Comparison of ENCODE assay signal across 11 cellular contexts in the genomic region with DNA sequence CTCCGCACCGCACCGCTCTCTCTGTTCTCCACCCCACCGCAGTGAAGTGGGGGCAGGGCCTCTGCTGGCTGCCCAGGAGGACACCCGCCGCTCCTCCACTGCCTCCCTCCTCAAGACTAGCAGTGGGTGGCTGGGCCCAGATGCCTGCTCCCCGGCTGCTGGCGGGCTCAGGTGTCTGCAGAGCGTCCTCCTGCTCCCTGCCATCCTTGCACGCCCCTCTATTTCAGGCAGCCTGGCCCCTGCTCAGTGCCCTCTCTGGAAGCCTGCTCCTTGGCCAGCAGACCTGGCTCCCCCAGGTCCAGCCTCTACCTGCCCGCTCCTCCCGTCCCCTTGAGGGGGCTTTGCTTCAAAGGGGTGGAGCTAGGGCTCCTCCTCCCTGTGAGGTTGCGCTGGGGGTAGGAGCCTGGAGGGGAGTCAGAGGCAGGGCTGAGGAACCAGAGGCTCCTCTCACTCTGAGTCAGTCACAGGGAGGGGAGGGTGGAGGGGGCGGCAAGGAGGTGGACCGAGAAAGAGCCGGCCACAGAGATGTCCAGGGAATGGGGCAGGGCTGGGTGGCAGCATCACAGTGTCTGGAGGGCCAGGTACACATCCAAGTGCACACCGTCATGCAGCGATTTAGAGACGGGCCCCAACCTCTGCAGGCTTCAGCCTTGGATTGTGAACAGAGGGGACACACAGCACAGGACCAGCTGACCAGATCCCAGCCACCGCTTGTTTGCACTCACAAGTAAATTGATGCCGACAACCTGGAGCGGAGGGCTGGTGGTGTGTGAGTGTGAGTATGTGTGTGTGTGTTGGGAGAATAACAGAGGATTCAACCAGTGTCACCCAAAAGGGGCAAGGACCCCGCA. TPM values are rescaled to one million over a fixed set of nuclear protein-coding genes. Genes with fewer than 3 reads are reported as not detected.
DNase-seq lines count a peak whose midpoint lies in the region; ATAC-seq and TF ChIP-seq lines count a peak whose summit lies in the region.
"Had no signal": no experiment of that assay in that cellular context is flagged by ENCODE, and none has a peak within 500 bp of the region (broad histone marks: within the 10 kb centered on the region; RNA-seq: fewer than 3 reads in every experiment).

No MANE protein-coding gene starts in this region.

- H3K27ac Mint-ChIP-seq in GM23338 (no peak overlapping the region), CD14-positive monocyte (no peak overlapping the region)
- H3K27ac Mint-ChIP-seq: activated naive CD8-positive, alpha-beta T cell treated with anti-CD3 and anti-CD28 coated beads, Interleukin-2, amount 10 ng/mL, durations not matched to agents 7 days and 5 days had no signal

- no peaks in the 10 kb centered on the region for H3K9me2 ChIP-seq in GM23338 (ENCODE audit: insufficient read depth)

- no peaks in the 10 kb centered on the region for H3K79me2 ChIP-seq in GM23338 (replicated peaks; ENCODE audit: insufficient read depth)

- no peaks in the 10 kb centered on the region for H4K20me1 ChIP-seq in GM23338 (replicated peaks; ENCODE audit: insufficient read depth)

- H3K27me3 ChIP-seq in GM23338 (ENCODE audit: insufficient read depth): no peaks in the 10 kb centered on the region
- H3K27me3 ChIP-seq in iPS-20b (ENCODE audit: insufficient read depth, low read length): no peaks in the 10 kb centered on the region; the same call in 1 of the 2 replicates
- H3K27me3 ChIP-seq in stomach smooth muscle (ENCODE audit: control insufficient read depth in 1 of 2, insufficient read depth in 2 of 2, low read length in 2 of 2): no peaks in the 10 kb centered on the region

- DNase-seq in GM23338 (ENCODE audit: low spot score) (peak; percentile 43), NAMALWA (ENCODE audit: low spot score) (no peak), CD14-positive monocyte (ENCODE audit: low spot score) (no peak)
- DNase-seq: activated naive CD8-positive, alpha-beta T cell treated with anti-CD3 and anti-CD28 coated beads, Interleukin-2, amount 10 ng/mL, durations not matched to agents 7 days and 5 days had no signal

- peak overlapping the region; percentile 92; the same call in 1 of the 2 replicates for H2AFZ ChIP-seq in GM23338
- H2AFZ ChIP-seq: PC-9 had no signal

- H3K9ac ChIP-seq in iPS-20b (ENCODE audit: low read depth, low read length) (peak overlapping the region; percentile 10; the same call in 1 of the 2 replicates), stomach smooth muscle (ENCODE audit: low read length in 2 of 2) (peak overlapping the region in 1 of 2 donors; percentile 46)

- H3K4me1 ChIP-seq in GM23338 (ENCODE audit: insufficient read depth) (peaks cover 17% of the 10 kb centered on the region; the same call in 1 of the 2 replicates), iPS-20b (ENCODE audit: insufficient read depth, low read length) (peaks cover 3% of the 10 kb centered on the region; the same call in 1 of the 2 replicates), stomach smooth muscle (ENCODE audit: control insufficient read depth, insufficient read depth, low read length) (peaks cover 63% of the 10 kb centered on the region)

- H3K27ac ChIP-seq in GM23338 (ENCODE audit: low read depth) (no peak overlapping the region), iPS-20b (ENCODE audit: low read length) (no peak overlapping the region), stomach smooth muscle (ENCODE audit: low read length) (peak overlapping the region; percentile 73)
- H3K27ac ChIP-seq: epithelial cell of prostate, PC-9 had no signal

- H3K36me3 ChIP-seq in GM23338 (ENCODE audit: insufficient read depth) (no peaks in the 10 kb centered on the region), iPS-20b (ENCODE audit: insufficient read depth, low read depth, low read length) (no peaks in the 10 kb centered on the region), stomach smooth muscle (ENCODE audit: control insufficient read depth in 2 of 2, insufficient read depth in 2 of 2, low read length in 2 of 2) (no peaks in the 10 kb centered on the region)

- TF ChIP-seq CTCF in GM23338 (conservative IDR thresholded peaks at IDR 0.05; ENCODE audit: low read depth in 2 of 2) (no peak), CD14-positive monocyte (IDR thresholded peaks at IDR 0.05) (no peak)

- H3K4me1 Mint-ChIP-seq in GM23338: peaks cover 42% of the 10 kb centered on the region
- H3K4me1 Mint-ChIP-seq in CD14-positive monocyte: peaks cover 4% of the 10 kb centered on the region

- H3K4me3 ChIP-seq in GM23338 (peak overlapping the region; percentile 55), iPS-20b (ENCODE audit: low read length) (peak overlapping the region; percentile 58; the same call in 1 of the 2 replicates), stomach smooth muscle (ENCODE audit: low read length in 2 of 2) (peak overlapping the region; percentile 29 to 44)
- H3K4me3 ChIP-seq: PC-9 had no signal

- H3F3A ChIP-seq in GM23338 (replicated peaks; ENCODE audit: low read depth): no peaks in the 10 kb centered on the region

- peak; percentile 76 for ATAC-seq in GM23338
- ATAC-seq in SK-N-SH treated with all-trans-retinoic acid at 6 μM for 48 hours: peak; percentile 60
- ATAC-seq in GM19324 (IDR thresholded peaks at IDR 0.05; ENCODE audit: low FRiP score, unreplicated experiment): no peak
- ATAC-seq in HG02973 (IDR thresholded peaks at IDR 0.05; ENCODE audit: unreplicated experiment): no peak

- H3K9me3 ChIP-seq in iPS-20b (ENCODE audit: insufficient read depth, low read depth, low read length): no peaks in the 10 kb centered on the region
- no peaks in the 10 kb centered on the region for H3K9me3 ChIP-seq in stomach smooth muscle (ENCODE audit: control insufficient read depth in 2 of 2, low read length in 2 of 2)

- H3K4me2 ChIP-seq in GM23338: peak overlapping the region; percentile 82
- H3K4me2 ChIP-seq: PC-9 had no signal

- no peaks in the 10 kb centered on the region; the same call in 2 of the 3 replicates for H3K9me3 Mint-ChIP-seq in GM23338
- H3K9me3 Mint-ChIP-seq in CD14-positive monocyte: no peaks in the 10 kb centered on the region
- H3K9me3 Mint-ChIP-seq: activated naive CD8-positive, alpha-beta T cell treated with anti-CD3 and anti-CD28 coated beads, Interleukin-2, amount 10 ng/mL, durations not matched to agents 7 days and 5 days had no signal

- intact Hi-C loops in CD14-positive monocyte (cut with micrococcal nuclease): loop anchor here in 1 of 2 donors (5.0 kb wide), 1 partner anchor 38 kb away; no protein-coding TSS in a partner anchor

- H3K4me3 Mint-ChIP-seq in GM23338 (peak overlapping the region; percentile 59), CD14-positive monocyte (no peak overlapping the region)
- H3K4me3 Mint-ChIP-seq: activated naive CD8-positive, alpha-beta T cell treated with anti-CD3 and anti-CD28 coated beads, Interleukin-2, amount 10 ng/mL, durations not matched to agents 7 days and 5 days had no signal

- H3K27me3 Mint-ChIP-seq in GM23338 (ENCODE audit: insufficient read depth, low read depth, poor library complexity) (peaks cover 17% of the 10 kb centered on the region), CD14-positive monocyte (ENCODE audit: low read depth in 3 of 3) (peaks cover 7 to 15% (median 11%) of the 10 kb centered on the region in 3 donors)

- H3K36me3 Mint-ChIP-seq in GM23338 (ENCODE audit: low read depth) (no peaks in the 10 kb centered on the region), CD14-positive monocyte (no peaks in the 10 kb centered on the region)
- H3K36me3 Mint-ChIP-seq: activated naive CD8-positive, alpha-beta T cell treated with anti-CD3 and anti-CD28 coated beads, Interleukin-2, amount 10 ng/mL, durations not matched to agents 7 days and 5 days had no signal

TF ChIP-seq in GM23338, 12 proteins besides CTCF, POLR2A, EP300 and RAD21 (continues in another document):
- TF ChIP-seq NANOG (IDR thresholded peaks at IDR 0.05; ENCODE audit: borderline replicate concordance) (no peak), POLR2AphosphoS5 (IDR thresholded peaks at IDR 0.05; ENCODE audit: low read depth) (no peak)

TF ChIP-seq in SK-N-SH treated with all-trans-retinoic acid at 6 μM for 48 hours, 23 proteins besides CTCF, POLR2A, EP300 and RAD21 (continues in another document):
- no peak for TF ChIP-seq ISL1 (CRISPR knock-in tag; IDR thresholded peaks at IDR 0.05)
- no peak for TF ChIP-seq TCF4 (CRISPR knock-in tag; IDR thresholded peaks at IDR 0.05; ENCODE audit: borderline replicate concordance)
- no peak for TF ChIP-seq TSHZ2 (CRISPR knock-in tag; IDR thresholded peaks at IDR 0.05)
- no peak for TF ChIP-seq PPARA (CRISPR knock-in tag; IDR thresholded peaks at IDR 0.05; ENCODE audit: borderline replicate concordance)
- no peak for TF ChIP-seq ZNF70 (CRISPR knock-in tag; IDR thresholded peaks at IDR 0.05)

RNA-seq across cellular contexts. Expression of gene TMEM92, which starts 9.8 kb away (rescaled TPM):
- 7.3 and 9.7 TPM in 2 replicates for total RNA-seq in GM23338 (2014; rRNA removed; shearing (Covaris generic))
- polyA plus RNA-seq in GM23338 (2016; fragmentation: Nextera tagmentation; extraction: Ambion mirVana) (13.4 and 18.4 TPM in 2 replicates), CD14-positive monocyte (not detected)
- total RNA-seq: activated naive CD8-positive, alpha-beta T cell treated with anti-CD3 and anti-CD28 coated beads, Interleukin-2, amount 10 ng/mL, durations not matched to agents 7 days and 5 days had no signal

Comparison
In these comparisons a context has a peak if more than half of its experiments do, and no peak if none do; other contexts are left out.
1. ATAC-seq: peak in GM23338 (single experiment) and SK-N-SH treated with all-trans-retinoic acid at 6 μM for 48 hours (single experiment); none in GM19324 (single experiment) and HG02973 (single experiment).
2. RNA of gene TMEM92, which starts 9.8 kb away (polyA plus RNA-seq): 13.4 to 18.4 TPM in GM23338; not detected in CD14-positive monocyte; every median in the first group is over 10 times any median in the second.
3. Peak in every context shown above with its lines, with median percentiles within 50 percentile points of each other: H3K4me3 ChIP-seq.